Comparison of ENCODE assay signal across 19 cellular contexts in the genomic region with DNA sequence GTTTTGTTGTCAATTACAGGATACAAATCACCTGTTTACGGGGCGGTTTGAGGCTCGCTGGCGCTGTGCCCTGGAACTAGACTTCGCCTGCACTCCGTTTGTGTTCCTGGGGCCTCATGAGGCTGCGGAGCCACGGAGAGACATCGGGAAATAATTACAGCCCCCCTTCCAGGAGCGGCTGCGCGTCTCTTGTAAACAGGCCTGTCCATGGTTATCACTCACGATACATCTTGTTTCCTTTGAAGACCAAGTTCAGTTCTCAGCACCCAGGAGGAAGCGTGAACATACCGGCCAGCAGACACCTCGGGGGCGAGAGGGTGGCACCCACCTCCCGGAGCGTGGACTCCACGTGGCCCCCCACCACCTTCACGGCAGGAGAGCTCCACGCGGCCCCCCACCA.
"Had no signal": no experiment of that assay in that cellular context is flagged by ENCODE, and none has a peak within 500 bp of the region (broad histone marks: within the 10 kb centered on the region; RNA-seq: fewer than 3 reads in every experiment).

No MANE protein-coding gene starts in this region.

- H3K79me2 ChIP-seq: hepatocyte had no signal

- H3K4me3 Mint-ChIP-seq: dendritic cell treated with granulocyte-macrophage colony-stimulating factor and Interleukin-4, amounts not matched to agents 40 ng/mL and 50 ng/mL, for 4 days; immature natural killer cell had no signal

- H3K27me3 ChIP-seq: colonic mucosa, foreskin keratinocyte, heart left ventricle, hepatocyte had no signal

- H3K9me3 Mint-ChIP-seq: dendritic cell treated with granulocyte-macrophage colony-stimulating factor and Interleukin-4, amounts not matched to agents 40 ng/mL and 50 ng/mL, for 4 days; immature natural killer cell had no signal

- H3K4me3 ChIP-seq: colonic mucosa, dorsolateral prefrontal cortex, esophagus muscularis mucosa, gastroesophageal sphincter, heart left ventricle, hepatocyte, left lung, lower lobe of right lung had no signal

- H3K4me1 Mint-ChIP-seq: immature natural killer cell had no signal

- H3K9me3 ChIP-seq: colonic mucosa, esophagus muscularis mucosa, gastroesophageal sphincter, heart left ventricle, left lung, lower lobe of right lung had no signal

- H3K27ac ChIP-seq: colonic mucosa, dorsolateral prefrontal cortex, esophagus muscularis mucosa, foreskin keratinocyte, gastroesophageal sphincter, heart left ventricle, hepatocyte, left lung, lower lobe of right lung had no signal

- H3K36me3 ChIP-seq: colonic mucosa, esophagus muscularis mucosa, gastroesophageal sphincter, heart left ventricle, left lung, lower lobe of right lung had no signal

- H3K36me3 Mint-ChIP-seq: immature natural killer cell had no signal

- ATAC-seq: foreskin keratinocyte, gastroesophageal sphincter, heart left ventricle, left cardiac atrium, left lung, left ventricle myocardium superior, lower lobe of right lung had no signal

- H2AFZ ChIP-seq: hepatocyte had no signal

- DNase-seq: colonic mucosa; cortex of kidney; effector CD4-positive, alpha-beta T cell; effector memory CD4-positive, alpha-beta T cell; foreskin keratinocyte; heart left ventricle; hypothalamus; immature natural killer cell; left cardiac atrium; left lung; left ventricle myocardium superior; lower lobe of right lung; mesenchymal stem cell; midbrain had no signal

- H3K27ac Mint-ChIP-seq: dendritic cell treated with granulocyte-macrophage colony-stimulating factor and Interleukin-4, amounts not matched to agents 40 ng/mL and 50 ng/mL, for 4 days; immature natural killer cell had no signal

- H3K4me2 ChIP-seq: hepatocyte had no signal

- H3K4me1 ChIP-seq: colonic mucosa, gastroesophageal sphincter, heart left ventricle, left lung, lower lobe of right lung had no signal
